Comparison of ENCODE assay signal across 1 cellular context in the genomic region with DNA sequence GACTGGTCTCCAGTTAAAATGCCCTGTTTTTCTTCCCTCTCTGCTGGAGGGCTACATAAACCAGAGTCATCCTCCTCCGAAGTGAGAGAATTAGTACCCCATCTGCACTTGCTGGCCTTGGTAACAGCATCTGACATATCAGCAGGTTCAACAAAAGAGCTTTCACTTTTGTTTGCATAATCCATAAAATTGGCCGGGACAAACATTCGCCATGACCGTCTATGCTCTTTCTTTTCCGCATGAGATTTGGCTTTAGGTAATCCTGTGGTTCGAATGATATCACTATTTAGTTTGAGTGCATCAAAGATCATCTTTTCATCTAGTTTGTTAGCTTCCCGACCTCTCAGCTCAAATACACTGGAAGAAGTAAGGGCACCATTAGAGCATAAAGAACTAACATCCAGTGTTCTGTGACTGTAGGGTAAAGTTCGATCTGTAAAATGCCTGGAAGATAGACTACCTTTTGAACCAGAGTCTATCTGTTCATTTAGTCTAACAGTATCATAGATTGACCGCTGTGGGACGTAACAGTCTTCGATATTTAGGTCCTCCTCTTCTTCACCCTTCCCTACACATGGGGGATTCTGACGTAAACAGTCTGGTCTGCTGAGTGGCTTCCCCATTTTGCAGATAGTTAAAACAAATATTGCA.
TF ChIP-seq lines count a peak whose summit lies in the region.

No MANE protein-coding gene starts in this region.

TF ChIP-seq in HepG2, 621 proteins besides CTCF, POLR2A, EP300 and RAD21 (continued from another document and continues in another):
- TF ChIP-seq, protein P1, sequence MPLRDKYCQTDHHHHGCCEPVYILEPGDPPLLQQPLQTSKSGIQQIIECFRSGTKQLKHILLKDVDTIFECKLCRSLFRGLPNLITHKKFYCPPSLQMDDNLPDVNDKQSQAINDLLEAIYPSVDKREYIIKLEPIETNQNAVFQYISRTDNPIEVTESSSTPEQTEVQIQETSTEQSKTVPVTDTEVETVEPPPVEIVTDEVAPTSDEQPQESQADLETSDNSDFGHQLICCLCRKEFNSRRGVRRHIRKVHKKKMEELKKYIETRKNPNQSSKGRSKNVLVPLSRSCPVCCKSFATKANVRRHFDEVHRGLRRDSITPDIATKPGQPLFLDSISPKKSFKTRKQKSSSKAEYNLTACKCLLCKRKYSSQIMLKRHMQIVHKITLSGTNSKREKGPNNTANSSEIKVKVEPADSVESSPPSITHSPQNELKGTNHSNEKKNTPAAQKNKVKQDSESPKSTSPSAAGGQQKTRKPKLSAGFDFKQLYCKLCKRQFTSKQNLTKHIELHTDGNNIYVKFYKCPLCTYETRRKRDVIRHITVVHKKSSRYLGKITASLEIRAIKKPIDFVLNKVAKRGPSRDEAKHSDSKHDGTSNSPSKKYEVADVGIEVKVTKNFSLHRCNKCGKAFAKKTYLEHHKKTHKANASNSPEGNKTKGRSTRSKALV (CRISPR knock-in tag; IDR thresholded peaks at IDR 0.05): no peak
- TF ChIP-seq YY1 (IDR thresholded peaks at IDR 0.05; ENCODE audit: insufficient read depth, insufficient replicate concordance, low read depth, low read length): no peak
- TF ChIP-seq, protein P2, sequence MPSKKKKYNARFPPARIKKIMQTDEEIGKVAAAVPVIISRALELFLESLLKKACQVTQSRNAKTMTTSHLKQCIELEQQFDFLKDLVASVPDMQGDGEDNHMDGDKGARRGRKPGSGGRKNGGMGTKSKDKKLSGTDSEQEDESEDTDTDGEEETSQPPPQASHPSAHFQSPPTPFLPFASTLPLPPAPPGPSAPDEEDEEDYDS (CRISPR knock-in tag; IDR thresholded peaks at IDR 0.05): no peak
- TF ChIP-seq MYNN (CRISPR knock-in tag; IDR thresholded peaks at IDR 0.05; ENCODE audit: low read depth): no peak
- TF ChIP-seq, protein P3, sequence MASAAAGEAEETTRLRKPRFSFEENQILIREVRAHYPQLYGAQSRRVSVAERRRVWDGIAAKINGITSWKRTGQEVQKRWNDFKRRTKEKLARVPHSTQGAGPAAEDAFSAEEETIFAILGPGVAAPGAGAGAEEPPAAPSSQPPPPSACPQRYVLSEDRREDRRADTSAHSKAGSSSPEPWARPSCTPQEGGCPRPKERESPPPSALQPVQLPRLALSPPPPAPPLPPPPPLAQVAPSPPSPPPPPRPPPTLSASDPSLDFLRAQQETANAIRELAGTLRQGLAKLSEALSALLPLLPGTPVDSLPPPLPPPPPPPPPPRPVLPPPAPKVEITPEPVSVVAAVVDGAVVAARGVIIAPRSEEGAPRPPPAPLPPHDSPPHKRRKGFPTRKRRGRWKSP (CRISPR knock-in tag; IDR thresholded peaks at IDR 0.05): peak; percentile 43; the same call in 1 of the 2 replicates
- no peak for TF ChIP-seq ZNF138 (CRISPR knock-in tag; IDR thresholded peaks at IDR 0.05; ENCODE audit: low read depth)
- TF ChIP-seq, protein P4, sequence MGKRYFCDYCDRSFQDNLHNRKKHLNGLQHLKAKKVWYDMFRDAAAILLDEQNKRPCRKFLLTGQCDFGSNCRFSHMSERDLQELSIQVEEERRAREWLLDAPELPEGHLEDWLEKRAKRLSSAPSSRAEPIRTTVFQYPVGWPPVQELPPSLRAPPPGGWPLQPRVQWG (CRISPR knock-in tag; IDR thresholded peaks at IDR 0.05; ENCODE audit: borderline replicate concordance, low read depth): no peak
- TF ChIP-seq RFX3 (CRISPR knock-in tag; IDR thresholded peaks at IDR 0.05): no peak
- TF ChIP-seq ZNF431 (CRISPR knock-in tag; IDR thresholded peaks at IDR 0.05; ENCODE audit: borderline replicate concordance, low read depth): no peak
- no peak for TF ChIP-seq ZNF839 (CRISPR knock-in tag; IDR thresholded peaks at IDR 0.05; ENCODE audit: borderline replicate concordance)
- TF ChIP-seq, protein P5, sequence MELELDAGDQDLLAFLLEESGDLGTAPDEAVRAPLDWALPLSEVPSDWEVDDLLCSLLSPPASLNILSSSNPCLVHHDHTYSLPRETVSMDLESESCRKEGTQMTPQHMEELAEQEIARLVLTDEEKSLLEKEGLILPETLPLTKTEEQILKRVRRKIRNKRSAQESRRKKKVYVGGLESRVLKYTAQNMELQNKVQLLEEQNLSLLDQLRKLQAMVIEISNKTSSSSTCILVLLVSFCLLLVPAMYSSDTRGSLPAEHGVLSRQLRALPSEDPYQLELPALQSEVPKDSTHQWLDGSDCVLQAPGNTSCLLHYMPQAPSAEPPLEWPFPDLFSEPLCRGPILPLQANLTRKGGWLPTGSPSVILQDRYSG (CRISPR knock-in tag; IDR thresholded peaks at IDR 0.05): no peak
- TF ChIP-seq ZNF570 (CRISPR knock-in tag; IDR thresholded peaks at IDR 0.05; ENCODE audit: borderline replicate concordance): no peak
- TF ChIP-seq ZNF24 (IDR thresholded peaks at IDR 0.05): peak; percentile 13; the same call in 1 of the 2 replicates
- TF ChIP-seq, protein P6, sequence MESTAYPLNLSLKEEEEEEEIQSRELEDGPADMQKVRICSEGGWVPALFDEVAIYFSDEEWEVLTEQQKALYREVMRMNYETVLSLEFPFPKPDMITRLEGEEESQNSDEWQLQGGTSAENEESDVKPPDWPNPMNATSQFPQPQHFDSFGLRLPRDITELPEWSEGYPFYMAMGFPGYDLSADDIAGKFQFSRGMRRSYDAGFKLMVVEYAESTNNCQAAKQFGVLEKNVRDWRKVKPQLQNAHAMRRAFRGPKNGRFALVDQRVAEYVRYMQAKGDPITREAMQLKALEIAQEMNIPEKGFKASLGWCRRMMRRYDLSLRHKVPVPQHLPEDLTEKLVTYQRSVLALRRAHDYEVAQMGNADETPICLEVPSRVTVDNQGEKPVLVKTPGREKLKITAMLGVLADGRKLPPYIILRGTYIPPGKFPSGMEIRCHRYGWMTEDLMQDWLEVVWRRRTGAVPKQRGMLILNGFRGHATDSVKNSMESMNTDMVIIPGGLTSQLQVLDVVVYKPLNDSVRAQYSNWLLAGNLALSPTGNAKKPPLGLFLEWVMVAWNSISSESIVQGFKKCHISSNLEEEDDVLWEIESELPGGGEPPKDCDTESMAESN (CRISPR knock-in tag; conservative IDR thresholded peaks at IDR 0.05): no peak
- no peak for TF ChIP-seq NFYB (CRISPR knock-in tag; IDR thresholded peaks at IDR 0.05)
- no peak for TF ChIP-seq ZNF598 (CRISPR knock-in tag; IDR thresholded peaks at IDR 0.05; ENCODE audit: borderline replicate concordance)
- peak; percentile 66; the same call in 1 of the 2 replicates for TF ChIP-seq SSRP1 (CRISPR knock-in tag; IDR thresholded peaks at IDR 0.05)
- TF ChIP-seq RARG (CRISPR knock-in tag; IDR thresholded peaks at IDR 0.05; ENCODE audit: low read depth): no peak
- TF ChIP-seq, protein P7, sequence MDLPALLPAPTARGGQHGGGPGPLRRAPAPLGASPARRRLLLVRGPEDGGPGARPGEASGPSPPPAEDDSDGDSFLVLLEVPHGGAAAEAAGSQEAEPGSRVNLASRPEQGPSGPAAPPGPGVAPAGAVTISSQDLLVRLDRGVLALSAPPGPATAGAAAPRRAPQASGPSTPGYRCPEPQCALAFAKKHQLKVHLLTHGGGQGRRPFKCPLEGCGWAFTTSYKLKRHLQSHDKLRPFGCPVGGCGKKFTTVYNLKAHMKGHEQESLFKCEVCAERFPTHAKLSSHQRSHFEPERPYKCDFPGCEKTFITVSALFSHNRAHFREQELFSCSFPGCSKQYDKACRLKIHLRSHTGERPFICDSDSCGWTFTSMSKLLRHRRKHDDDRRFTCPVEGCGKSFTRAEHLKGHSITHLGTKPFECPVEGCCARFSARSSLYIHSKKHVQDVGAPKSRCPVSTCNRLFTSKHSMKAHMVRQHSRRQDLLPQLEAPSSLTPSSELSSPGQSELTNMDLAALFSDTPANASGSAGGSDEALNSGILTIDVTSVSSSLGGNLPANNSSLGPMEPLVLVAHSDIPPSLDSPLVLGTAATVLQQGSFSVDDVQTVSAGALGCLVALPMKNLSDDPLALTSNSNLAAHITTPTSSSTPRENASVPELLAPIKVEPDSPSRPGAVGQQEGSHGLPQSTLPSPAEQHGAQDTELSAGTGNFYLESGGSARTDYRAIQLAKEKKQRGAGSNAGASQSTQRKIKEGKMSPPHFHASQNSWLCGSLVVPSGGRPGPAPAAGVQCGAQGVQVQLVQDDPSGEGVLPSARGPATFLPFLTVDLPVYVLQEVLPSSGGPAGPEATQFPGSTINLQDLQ (CRISPR knock-in tag; IDR thresholded peaks at IDR 0.05): no peak
- no peak for TF ChIP-seq SMAD1 (CRISPR knock-in tag; IDR thresholded peaks at IDR 0.05; ENCODE audit: borderline replicate concordance, low read depth)
- no peak for TF ChIP-seq ZNF720 (CRISPR knock-in tag; IDR thresholded peaks at IDR 0.05)
- TF ChIP-seq POLR2G (IDR thresholded peaks at IDR 0.05; ENCODE audit: low read depth, low read length): peak; percentile 33; the same call in 1 of the 2 replicates
- TF ChIP-seq, protein P8, sequence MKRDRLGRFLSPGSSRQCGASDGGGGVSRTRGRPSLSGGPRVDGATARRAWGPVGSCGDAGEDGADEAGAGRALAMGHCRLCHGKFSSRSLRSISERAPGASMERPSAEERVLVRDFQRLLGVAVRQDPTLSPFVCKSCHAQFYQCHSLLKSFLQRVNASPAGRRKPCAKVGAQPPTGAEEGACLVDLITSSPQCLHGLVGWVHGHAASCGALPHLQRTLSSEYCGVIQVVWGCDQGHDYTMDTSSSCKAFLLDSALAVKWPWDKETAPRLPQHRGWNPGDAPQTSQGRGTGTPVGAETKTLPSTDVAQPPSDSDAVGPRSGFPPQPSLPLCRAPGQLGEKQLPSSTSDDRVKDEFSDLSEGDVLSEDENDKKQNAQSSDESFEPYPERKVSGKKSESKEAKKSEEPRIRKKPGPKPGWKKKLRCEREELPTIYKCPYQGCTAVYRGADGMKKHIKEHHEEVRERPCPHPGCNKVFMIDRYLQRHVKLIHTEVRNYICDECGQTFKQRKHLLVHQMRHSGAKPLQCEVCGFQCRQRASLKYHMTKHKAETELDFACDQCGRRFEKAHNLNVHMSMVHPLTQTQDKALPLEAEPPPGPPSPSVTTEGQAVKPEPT (CRISPR knock-in tag; IDR thresholded peaks at IDR 0.05; ENCODE audit: low read depth): no peak
- TF ChIP-seq KAT8 (CRISPR knock-in tag; IDR thresholded peaks at IDR 0.05): no peak; the same call in 1 of the 2 replicates
- no peak; the same call in 1 of the 2 replicates for TF ChIP-seq ZNF761 (CRISPR knock-in tag; conservative IDR thresholded peaks at IDR 0.05)
- TF ChIP-seq ZNF292 (CRISPR knock-in tag; IDR thresholded peaks at IDR 0.05; ENCODE audit: borderline replicate concordance, low read depth): 0 out of 2 replicates have a peak, but pooled peaks have one; percentile 31
- TF ChIP-seq NR1H2 (CRISPR knock-in tag; IDR thresholded peaks at IDR 0.05; ENCODE audit: borderline replicate concordance, low read depth): no peak
- TF ChIP-seq, protein P9, sequence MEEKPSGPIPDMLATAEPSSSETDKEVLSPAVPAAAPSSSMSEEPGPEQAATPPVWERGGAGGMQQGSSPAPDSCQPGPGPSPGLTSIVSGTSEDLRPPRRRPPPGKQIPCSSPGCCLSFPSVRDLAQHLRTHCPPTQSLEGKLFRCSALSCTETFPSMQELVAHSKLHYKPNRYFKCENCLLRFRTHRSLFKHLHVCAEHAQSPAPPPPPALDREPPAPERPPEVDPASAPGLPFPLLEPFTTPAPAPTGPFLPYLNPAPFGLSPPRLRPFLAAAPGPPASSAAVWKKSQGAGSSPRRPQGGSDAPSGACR (CRISPR knock-in tag; IDR thresholded peaks at IDR 0.05): peak; percentile 32; the same call in 1 of the 2 replicates
- TF ChIP-seq, protein P10, sequence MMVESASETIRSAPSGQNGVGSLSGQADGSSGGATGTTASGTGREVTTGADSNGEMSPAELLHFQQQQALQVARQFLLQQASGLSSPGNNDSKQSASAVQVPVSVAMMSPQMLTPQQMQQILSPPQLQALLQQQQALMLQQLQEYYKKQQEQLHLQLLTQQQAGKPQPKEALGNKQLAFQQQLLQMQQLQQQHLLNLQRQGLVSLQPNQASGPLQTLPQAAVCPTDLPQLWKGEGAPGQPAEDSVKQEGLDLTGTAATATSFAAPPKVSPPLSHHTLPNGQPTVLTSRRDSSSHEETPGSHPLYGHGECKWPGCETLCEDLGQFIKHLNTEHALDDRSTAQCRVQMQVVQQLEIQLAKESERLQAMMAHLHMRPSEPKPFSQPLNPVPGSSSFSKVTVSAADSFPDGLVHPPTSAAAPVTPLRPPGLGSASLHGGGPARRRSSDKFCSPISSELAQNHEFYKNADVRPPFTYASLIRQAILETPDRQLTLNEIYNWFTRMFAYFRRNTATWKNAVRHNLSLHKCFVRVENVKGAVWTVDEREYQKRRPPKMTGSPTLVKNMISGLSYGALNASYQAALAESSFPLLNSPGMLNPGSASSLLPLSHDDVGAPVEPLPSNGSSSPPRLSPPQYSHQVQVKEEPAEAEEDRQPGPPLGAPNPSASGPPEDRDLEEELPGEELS (CRISPR knock-in tag; IDR thresholded peaks at IDR 0.05): 0 out of 2 replicates have a peak, but pooled peaks have one; percentile 42
- no peak for TF ChIP-seq KDM3A (CRISPR knock-in tag; IDR thresholded peaks at IDR 0.05; ENCODE audit: low read depth)
- TF ChIP-seq FOXJ3 (CRISPR knock-in tag; IDR thresholded peaks at IDR 0.05; ENCODE audit: borderline replicate concordance): peak; percentile 43; the same call in 1 of the 2 replicates
- TF ChIP-seq, protein P11, sequence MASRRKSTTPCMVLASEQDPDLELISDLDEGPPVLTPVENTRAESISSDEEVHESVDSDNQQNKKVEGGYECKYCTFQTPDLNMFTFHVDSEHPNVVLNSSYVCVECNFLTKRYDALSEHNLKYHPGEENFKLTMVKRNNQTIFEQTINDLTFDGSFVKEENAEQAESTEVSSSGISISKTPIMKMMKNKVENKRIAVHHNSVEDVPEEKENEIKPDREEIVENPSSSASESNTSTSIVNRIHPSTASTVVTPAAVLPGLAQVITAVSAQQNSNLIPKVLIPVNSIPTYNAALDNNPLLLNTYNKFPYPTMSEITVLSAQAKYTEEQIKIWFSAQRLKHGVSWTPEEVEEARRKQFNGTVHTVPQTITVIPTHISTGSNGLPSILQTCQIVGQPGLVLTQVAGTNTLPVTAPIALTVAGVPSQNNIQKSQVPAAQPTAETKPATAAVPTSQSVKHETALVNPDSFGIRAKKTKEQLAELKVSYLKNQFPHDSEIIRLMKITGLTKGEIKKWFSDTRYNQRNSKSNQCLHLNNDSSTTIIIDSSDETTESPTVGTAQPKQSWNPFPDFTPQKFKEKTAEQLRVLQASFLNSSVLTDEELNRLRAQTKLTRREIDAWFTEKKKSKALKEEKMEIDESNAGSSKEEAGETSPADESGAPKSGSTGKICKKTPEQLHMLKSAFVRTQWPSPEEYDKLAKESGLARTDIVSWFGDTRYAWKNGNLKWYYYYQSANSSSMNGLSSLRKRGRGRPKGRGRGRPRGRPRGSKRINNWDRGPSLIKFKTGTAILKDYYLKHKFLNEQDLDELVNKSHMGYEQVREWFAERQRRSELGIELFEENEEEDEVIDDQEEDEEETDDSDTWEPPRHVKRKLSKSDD (CRISPR knock-in tag; IDR thresholded peaks at IDR 0.05; ENCODE audit: low read depth): peak; percentile 58; the same call in 1 of the 2 replicates
- no peak; the same call in 1 of the 2 replicates for TF ChIP-seq MXD4 (CRISPR knock-in tag; IDR thresholded peaks at IDR 0.05)
- TF ChIP-seq, protein P12, sequence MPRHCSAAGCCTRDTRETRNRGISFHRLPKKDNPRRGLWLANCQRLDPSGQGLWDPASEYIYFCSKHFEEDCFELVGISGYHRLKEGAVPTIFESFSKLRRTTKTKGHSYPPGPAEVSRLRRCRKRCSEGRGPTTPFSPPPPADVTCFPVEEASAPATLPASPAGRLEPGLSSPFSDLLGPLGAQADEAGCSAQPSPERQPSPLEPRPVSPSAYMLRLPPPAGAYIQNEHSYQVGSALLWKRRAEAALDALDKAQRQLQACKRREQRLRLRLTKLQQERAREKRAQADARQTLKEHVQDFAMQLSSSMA (CRISPR knock-in tag; IDR thresholded peaks at IDR 0.05): no peak
- TF ChIP-seq BORCS8-MEF2B (CRISPR knock-in tag; IDR thresholded peaks at IDR 0.05): no peak
- TF ChIP-seq NR3C1 (CRISPR knock-in tag; IDR thresholded peaks at IDR 0.05): no peak
